8 cellular contexts compared by ENCODE assay signal in the genomic region with DNA sequence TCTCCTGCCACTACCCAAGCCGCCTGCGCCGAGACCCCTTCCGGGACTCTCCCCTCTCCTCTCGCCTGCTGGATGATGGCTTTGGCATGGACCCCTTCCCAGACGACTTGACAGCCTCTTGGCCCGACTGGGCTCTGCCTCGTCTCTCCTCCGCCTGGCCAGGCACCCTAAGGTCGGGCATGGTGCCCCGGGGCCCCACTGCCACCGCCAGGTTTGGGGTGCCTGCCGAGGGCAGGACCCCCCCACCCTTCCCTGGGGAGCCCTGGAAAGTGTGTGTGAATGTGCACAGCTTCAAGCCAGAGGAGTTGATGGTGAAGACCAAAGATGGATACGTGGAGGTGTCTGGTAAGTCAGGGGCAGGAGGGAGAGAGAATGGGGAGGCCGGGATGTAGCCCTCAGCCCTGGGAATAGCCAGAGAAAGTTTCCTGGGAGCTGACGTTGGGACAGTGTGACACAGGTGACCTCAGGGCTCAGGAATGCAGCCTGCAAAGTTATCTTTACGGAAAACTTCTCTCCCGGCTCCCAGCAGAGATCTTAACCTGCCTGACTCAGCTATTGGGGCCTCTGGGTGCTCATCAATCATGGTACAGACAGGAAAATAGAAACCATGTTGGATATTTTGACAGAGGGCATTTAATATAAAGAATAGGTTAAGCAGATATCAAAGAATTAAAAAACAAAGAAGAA. TPM values are rescaled to one million over a fixed set of nuclear protein-coding genes. Genes with fewer than 3 reads are reported as not detected.
A peak's percentile ranks its signal among the peaks of the same experiment; 100 is the strongest.
DNase-seq lines count a peak whose midpoint lies in the region; ATAC-seq, FAIRE-seq and TF ChIP-seq lines count a peak whose summit lies in the region.

No MANE protein-coding gene starts in this region.

- ATAC-seq in lower lobe of right lung (peak; percentile 68 to 72), GM21515 (IDR thresholded peaks at IDR 0.05; ENCODE audit: unreplicated experiment) (no peak)

- H3K27me3 ChIP-seq in dorsolateral prefrontal cortex (peaks cover 0 to 42% (median 0%) of the 10 kb centered on the region in 45 donors), lower lobe of right lung (ENCODE audit: low read depth) (no peaks in the 10 kb centered on the region)
- H3K27me3 ChIP-seq in CD8-positive, alpha-beta memory T cell (ENCODE audit: insufficient read depth, low read length, poor library complexity, severe bottlenecking), result no peaks in the 10 kb centered on the region

- intact Hi-C loops in dorsolateral prefrontal cortex (cut with DNase I), result loop anchor here in 1 of 2 donors (1.0 kb wide), 1 partner anchor 29 kb away; no protein-coding TSS in a partner anchor
- intact Hi-C loops in lower lobe of right lung (cut with DNase I), result no loop called here

- POLR2A ChIA-PET in CD8-positive, alpha-beta memory T cell (lab: Charles Lee), result no interaction called here

- CTCF ChIA-PET in CD8-positive, alpha-beta memory T cell (lab: Charles Lee), result no interaction called here

- TF ChIP-seq CTCF in dorsolateral prefrontal cortex (IDR thresholded peaks at IDR 0.05 in 54 of 56, conservative IDR thresholded peaks at IDR 0.05 in 2 of 56; ENCODE audit: low read depth in 1 of 56, partially characterized antibody in 56 of 56), result no peak
- no peak for TF ChIP-seq CTCF in lower lobe of right lung (IDR thresholded peaks at IDR 0.05)

- peak overlapping the region; percentile 22 to 77 (median 63) for H3K4me3 ChIP-seq in dorsolateral prefrontal cortex
- peak overlapping the region; percentile 73 for H3K4me3 ChIP-seq in lower lobe of right lung
- no peak overlapping the region for H3K4me3 ChIP-seq in CD8-positive, alpha-beta memory T cell (ENCODE audit: low read length)

- H3K4me3 Mint-ChIP-seq in CD8-positive, alpha-beta memory T cell, result no peak overlapping the region

- no peaks in the 10 kb centered on the region for H3K9me3 ChIP-seq in lower lobe of right lung
- H3K9me3 ChIP-seq in CD8-positive, alpha-beta memory T cell (ENCODE audit: low read length), result no peaks in the 10 kb centered on the region

- no peaks in the 10 kb centered on the region for H3K4me1 Mint-ChIP-seq in CD8-positive, alpha-beta memory T cell

- peaks cover 43% of the 10 kb centered on the region for H3K4me1 ChIP-seq in lower lobe of right lung
- no peaks in the 10 kb centered on the region for H3K4me1 ChIP-seq in CD8-positive, alpha-beta memory T cell (ENCODE audit: insufficient read depth, low read length)

- H3K27ac ChIP-seq in dorsolateral prefrontal cortex, result peak overlapping the region in 58 of 59 donors; percentile 35 to 97 (median 86)
- peak overlapping the region; percentile 86 for H3K27ac ChIP-seq in lower lobe of right lung
- H3K27ac ChIP-seq in CD8-positive, alpha-beta memory T cell (ENCODE audit: low read depth, low read length), result no peak overlapping the region

- no peak for FAIRE-seq in urothelium cell line (lab: Jason Lieb, UNC)

- H3K36me3 ChIP-seq in lower lobe of right lung, result no peaks in the 10 kb centered on the region
- no peaks in the 10 kb centered on the region for H3K36me3 ChIP-seq in CD8-positive, alpha-beta memory T cell (ENCODE audit: insufficient read depth, low read length)

- DNase-seq in DMS53 (lab: John Stamatoyannopoulos, UW) (peak; percentile 38), DMS53 treated with DMSO at 0.1 percent for 48 hours (lab: John Stamatoyannopoulos, UW; ENCODE audit: unreplicated experiment) (no peak), dorsolateral prefrontal cortex (no peak), lower lobe of right lung (no peak), urothelium cell line (ENCODE audit: low spot score) (peak; percentile 75)
- no peak for DNase-seq in stimulated activated naive CD4-positive, alpha-beta T cell treated with Interleukin-2 at 50 U/mL for 16 hours (lab: John Stamatoyannopoulos, UW)
- no peak for DNase-seq in CD8-positive, alpha-beta memory T cell

- H3K36me3 Mint-ChIP-seq in CD8-positive, alpha-beta memory T cell, result no peaks in the 10 kb centered on the region

- H3K27ac Mint-ChIP-seq in CD8-positive, alpha-beta memory T cell, result no peak overlapping the region

- H3K9me3 Mint-ChIP-seq in CD8-positive, alpha-beta memory T cell, result peaks cover 0 to 3% (median 0%) of the 10 kb centered on the region in 5 donors

- peaks cover 10 to 15% of the 10 kb centered on the region in 2 donors for H3K27me3 Mint-ChIP-seq in CD8-positive, alpha-beta memory T cell

RNA-seq across cellular contexts. Expression of a gene that starts 0.7 kb away (rescaled TPM):
- total RNA-seq in dorsolateral prefrontal cortex (100 to 1,000 TPM in 112 of 120 experiments, 10 to 100 TPM in 8; 76.6 to 246 (median 132) TPM), lower lobe of right lung (47.9 TPM)
- not detected for total RNA-seq in CD8-positive, alpha-beta memory T cell
- not detected for polyA plus RNA-seq in CD8-positive, alpha-beta memory T cell

Comparison
In these comparisons a context has a peak if more than half of its experiments do, and no peak if none do; other contexts are left out.
1. DNase-seq: peak in DMS53 (single experiment) and urothelium cell line (single experiment); none in DMS53 treated with DMSO at 0.1 percent for 48 hours (single experiment), dorsolateral prefrontal cortex (0 of 10), lower lobe of right lung (single experiment), stimulated activated naive CD4-positive, alpha-beta T cell treated with Interleukin-2 at 50 U/mL for 16 hours (single experiment) and CD8-positive, alpha-beta memory T cell (0 of 5).
2. RNA of a gene that starts 0.7 kb away (total RNA-seq): 76.6 to 246 TPM in dorsolateral prefrontal cortex and 47.9 TPM in lower lobe of right lung (single experiment); not detected in CD8-positive, alpha-beta memory T cell; every median in the first group is over 10 times any median in the second.